In genomic region chr12:122166422-122167327, GRCh38 we compare ENCODE assay signal across 11 cellular contexts. TPM values are rescaled to one million over a fixed set of nuclear protein-coding genes. Genes with fewer than 3 reads are reported as not detected.
A peak's percentile ranks its signal among the peaks of the same experiment; 100 is the strongest.
DNase-seq lines count a peak whose midpoint lies in the region; ATAC-seq and TF ChIP-seq lines count a peak whose summit lies in the region.
"Had no signal": no experiment of that assay in that cellular context is flagged by ENCODE, and none has a peak within 500 bp of the region (broad histone marks: within the 10 kb centered on the region; RNA-seq: fewer than 3 reads in every experiment).

No MANE protein-coding gene starts in this region.

- no peaks in the 10 kb centered on the region for H4K20me1 ChIP-seq in neural progenitor cell (ENCODE audit: low read depth)

- peak; percentile 2 for TF ChIP-seq CTCF in GM13976 (IDR thresholded peaks at IDR 0.05; ENCODE audit: borderline replicate concordance, control extremely low read depth, extremely low read depth, insufficient read depth, missing control alignments)
- TF ChIP-seq CTCF in neural progenitor cell (IDR thresholded peaks at IDR 0.05): no peak

- no peaks in the 10 kb centered on the region for H3K9me3 ChIP-seq in neural progenitor cell (ENCODE audit: low read depth)

- H2AFZ ChIP-seq in neural progenitor cell (replicated peaks): peak overlapping the region; percentile 57

- no peaks in the 10 kb centered on the region for H3K27me3 ChIP-seq in neural progenitor cell

- in situ Hi-C loops in GM13976 (cut with MboI; ENCODE audit: low sequenced_read_pairs, unreplicated experiment): no loop called here

- H3K79me2 ChIP-seq in neural progenitor cell (ENCODE audit: low read depth): no peaks in the 10 kb centered on the region

- no peak overlapping the region for H3K4me3 Mint-ChIP-seq in activated CD8-positive, alpha-beta T cell treated with anti-CD3 and anti-CD28 coated beads, Interleukin-2, amount 10 ng/mL, durations not matched to agents 7 days and 5 days
- no peak overlapping the region for H3K4me3 Mint-ChIP-seq in neural progenitor cell
- H3K4me3 Mint-ChIP-seq: activated naive CD4-positive, alpha-beta T cell treated with anti-CD3 and anti-CD28 coated beads, Interleukin-2, amount 50 U/mL, for 24 hours had no signal

- H3F3A ChIP-seq in neural progenitor cell (ENCODE audit: low read depth): no peaks in the 10 kb centered on the region

- no peaks in the 10 kb centered on the region for H3K36me3 ChIP-seq in neural progenitor cell

- no peak overlapping the region for H3K9ac ChIP-seq in neural progenitor cell

- no peaks in the 10 kb centered on the region for H3K36me3 Mint-ChIP-seq in activated CD8-positive, alpha-beta T cell treated with anti-CD3 and anti-CD28 coated beads, Interleukin-2, amount 10 ng/mL, durations not matched to agents 7 days and 5 days (ENCODE audit: low read depth)
- H3K36me3 Mint-ChIP-seq in neural progenitor cell: no peaks in the 10 kb centered on the region
- H3K36me3 Mint-ChIP-seq: activated naive CD4-positive, alpha-beta T cell treated with anti-CD3 and anti-CD28 coated beads, Interleukin-2, amount 50 U/mL, for 24 hours had no signal

- no peak overlapping the region for H3K4me2 ChIP-seq in neural progenitor cell

- ATAC-seq in GM21723 (IDR thresholded peaks at IDR 0.05; ENCODE audit: unreplicated experiment) (peak; percentile 90), GM19395 (IDR thresholded peaks at IDR 0.05; ENCODE audit: unreplicated experiment) (no peak)
- peak; percentile 77 for ATAC-seq in activated CD8-positive, alpha-beta T cell treated with anti-CD3 and anti-CD28 coated beads, Interleukin-2, amount 10 ng/mL, durations not matched to agents 7 days and 5 days

- H3K4me1 ChIP-seq in neural progenitor cell: no peaks in the 10 kb centered on the region

- peaks cover 4% of the 10 kb centered on the region for H3K27me3 Mint-ChIP-seq in activated CD8-positive, alpha-beta T cell treated with anti-CD3 and anti-CD28 coated beads, Interleukin-2, amount 10 ng/mL, durations not matched to agents 7 days and 5 days (ENCODE audit: low read depth)
- H3K27me3 Mint-ChIP-seq in neural progenitor cell (ENCODE audit: insufficient read depth, low read depth): peaks cover 4% of the 10 kb centered on the region
- H3K27me3 Mint-ChIP-seq: activated naive CD4-positive, alpha-beta T cell treated with anti-CD3 and anti-CD28 coated beads, Interleukin-2, amount 50 U/mL, for 24 hours had no signal

- H3K27ac Mint-ChIP-seq in activated CD8-positive, alpha-beta T cell treated with anti-CD3 and anti-CD28 coated beads, Interleukin-2, amount 10 ng/mL, durations not matched to agents 7 days and 5 days: no peak overlapping the region
- H3K27ac Mint-ChIP-seq in neural progenitor cell: peak overlapping the region; percentile 29
- H3K27ac Mint-ChIP-seq: activated naive CD4-positive, alpha-beta T cell treated with anti-CD3 and anti-CD28 coated beads, Interleukin-2, amount 50 U/mL, for 24 hours had no signal

- POLR2A ChIA-PET in activated CD8-positive, alpha-beta T cell treated with anti-CD3 and anti-CD28 coated beads, Interleukin-2, amount 10 ng/mL, durations not matched to agents 7 days and 5 days (lab: Charles Lee): interaction anchor here (0.6 kb wide), 1 partner anchor 188 kb away, joined by 6 read pairs; no protein-coding TSS in a partner anchor

- no peak overlapping the region for H3K27ac ChIP-seq in neural progenitor cell

- no peaks in the 10 kb centered on the region for H3K9me3 Mint-ChIP-seq in activated CD8-positive, alpha-beta T cell treated with anti-CD3 and anti-CD28 coated beads, Interleukin-2, amount 10 ng/mL, durations not matched to agents 7 days and 5 days (ENCODE audit: insufficient read depth)
- H3K9me3 Mint-ChIP-seq in neural progenitor cell: peaks cover 4% of the 10 kb centered on the region
- H3K9me3 Mint-ChIP-seq: activated naive CD4-positive, alpha-beta T cell treated with anti-CD3 and anti-CD28 coated beads, Interleukin-2, amount 50 U/mL, for 24 hours had no signal

- peak; percentile 70 for DNase-seq in GM13976 (ENCODE audit: low spot score)
- peak; percentile 52 for DNase-seq in activated CD8-positive, alpha-beta T cell treated with anti-CD3 and anti-CD28 coated beads, Interleukin-2, amount 10 ng/mL, durations not matched to agents 7 days and 5 days
- DNase-seq in neural progenitor cell (ENCODE audit: low spot score): no peak
- DNase-seq in effector CD4-positive, alpha-beta T cell: no peak
- DNase-seq in NCI-H2227 (lab: John Stamatoyannopoulos, UW; ENCODE audit: unreplicated experiment): no peak
- DNase-seq in HK-2 (ENCODE audit: unreplicated experiment): no peak

- no peak overlapping the region for H3K4me3 ChIP-seq in neural progenitor cell

- CTCF ChIA-PET in activated CD8-positive, alpha-beta T cell treated with anti-CD3 and anti-CD28 coated beads, Interleukin-2, amount 10 ng/mL, durations not matched to agents 7 days and 5 days (lab: Charles Lee): interaction anchor here (1.1 to 1.3 kb wide), 2 partner anchors 22 to 43 kb away, joined by 3 to 4 read pairs; no protein-coding TSS in a partner anchor

- peaks cover 28% of the 10 kb centered on the region for H3K4me1 Mint-ChIP-seq in activated CD8-positive, alpha-beta T cell treated with anti-CD3 and anti-CD28 coated beads, Interleukin-2, amount 10 ng/mL, durations not matched to agents 7 days and 5 days (ENCODE audit: low read depth)
- peaks cover 9% of the 10 kb centered on the region for H3K4me1 Mint-ChIP-seq in neural progenitor cell
- H3K4me1 Mint-ChIP-seq: activated naive CD4-positive, alpha-beta T cell treated with anti-CD3 and anti-CD28 coated beads, Interleukin-2, amount 50 U/mL, for 24 hours had no signal

RNA-seq across cellular contexts. Expression of gene IL31, which starts 7.3 kb away (rescaled TPM):
- total RNA-seq in activated CD8-positive, alpha-beta T cell treated with anti-CD3 and anti-CD28 coated beads, Interleukin-2, amount 10 ng/mL, durations not matched to agents 7 days and 5 days: not detected
- not detected in 2 replicates for total RNA-seq in neural progenitor cell (ENCODE audit: low replicate concordance)
- total RNA-seq: endothelial cell of umbilical vein, SK-MEL-5 had no signal

RNA-seq across cellular contexts. Expression of gene LRRC43, which starts 16.2 kb away (rescaled TPM):
- total RNA-seq in activated CD8-positive, alpha-beta T cell treated with anti-CD3 and anti-CD28 coated beads, Interleukin-2, amount 10 ng/mL, durations not matched to agents 7 days and 5 days: not detected
- 0.24 and 0.46 TPM in 2 replicates for total RNA-seq in neural progenitor cell (ENCODE audit: low replicate concordance)
- total RNA-seq: SK-MEL-5 had no signal

RNA-seq across cellular contexts. Expression of gene B3GNT4, which starts 36.8 kb away (rescaled TPM):
- 1 to 10 TPM in 1 of 2 experiments, under 1 TPM in 1; 0.90 to 1.4 TPM for total RNA-seq in activated CD8-positive, alpha-beta T cell treated with anti-CD3 and anti-CD28 coated beads, Interleukin-2, amount 10 ng/mL, durations not matched to agents 7 days and 5 days
- 0.30 and 0.53 TPM in 2 replicates for total RNA-seq in neural progenitor cell (ENCODE audit: low replicate concordance)

RNA-seq across cellular contexts. Expression of gene DIABLO, which starts 59.2 kb away (rescaled TPM):
- 10 to 100 TPM; 43.5 to 47.1 TPM for total RNA-seq in activated CD8-positive, alpha-beta T cell treated with anti-CD3 and anti-CD28 coated beads, Interleukin-2, amount 10 ng/mL, durations not matched to agents 7 days and 5 days
- total RNA-seq in neural progenitor cell (ENCODE audit: low replicate concordance): 114 and 131 TPM in 2 replicates

Comparison
In these comparisons a context has a peak if more than half of its experiments do, and no peak if none do; other contexts are left out.
1. DNase-seq: peak in GM13976 (single experiment) and activated CD8-positive, alpha-beta T cell treated with anti-CD3 and anti-CD28 coated beads, Interleukin-2, amount 10 ng/mL, durations not matched to agents 7 days and 5 days (single experiment); none in neural progenitor cell (single experiment), effector CD4-positive, alpha-beta T cell (single experiment), NCI-H2227 (single experiment) and HK-2 (single experiment).